Comparison of ENCODE assay signal across 8 cellular contexts in the genomic region with DNA sequence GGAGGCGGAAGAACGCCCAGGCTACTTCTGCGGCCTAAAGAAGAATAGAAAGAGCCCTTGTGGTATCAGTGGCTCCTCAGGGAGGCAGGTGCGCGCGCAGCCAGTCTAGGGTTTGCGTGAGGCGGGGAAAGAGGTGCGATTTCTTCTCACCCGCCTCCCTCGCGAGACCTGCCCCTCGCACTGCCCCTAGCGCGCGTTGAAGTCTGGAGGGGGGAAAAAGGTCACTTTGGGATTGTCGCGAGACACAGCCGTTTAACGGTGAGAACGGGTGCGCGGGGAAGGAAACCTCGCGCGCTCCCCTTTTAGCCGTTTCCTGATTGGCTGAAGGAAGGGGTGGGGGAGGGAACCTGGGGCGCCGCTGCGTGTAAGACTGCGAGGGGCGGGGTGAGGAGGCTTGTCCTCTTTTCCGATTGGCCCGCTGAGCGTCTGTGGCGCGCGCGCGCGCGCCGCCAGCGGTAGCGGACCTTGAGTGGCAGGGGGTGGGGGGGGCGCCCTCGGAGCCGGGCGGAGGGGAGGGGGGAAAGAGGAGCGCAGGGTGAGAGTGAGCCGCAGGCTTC. TPM values are rescaled to one million over a fixed set of nuclear protein-coding genes. Genes with fewer than 3 reads are reported as not detected.
DNase-seq lines count a peak whose midpoint lies in the region; ATAC-seq and TF ChIP-seq lines count a peak whose summit lies in the region.

ZFP91 (plus strand) TSS at position 429 of the 557 bp plus-strand sequence. CDS start 219 bp downstream, outside the sequence.

- CTCF ChIA-PET in naive thymus-derived CD4-positive, alpha-beta T cell (lab: Charles Lee): interaction anchor here (0.6 to 3.3 kb wide), 6 partner anchors 11 to 148 kb away, joined by 3 to 27 read pairs (median 15); no protein-coding TSS in a partner anchor

- peaks cover 51% of the 10 kb centered on the region for H3K4me1 Mint-ChIP-seq in activated T-helper 2 cell treated with anti-CD3 and anti-CD28 coated beads, Interferon-gamma antibody, Interleukin-2, Interleukin-4, amounts not matched to agents 10 μg/mL and 5 μg/mL and 100 μg/mL, durations not matched to agents 14 hours and 24 hours and 36 hours (ENCODE audit: low read depth)
- H3K4me1 Mint-ChIP-seq in naive thymus-derived CD4-positive, alpha-beta T cell: peaks cover 31 to 81% (median 74%) of the 10 kb centered on the region in 7 donors
- H3K4me1 Mint-ChIP-seq in stimulated activated memory B cell treated with anti-CD40 and anti-IgM and Interleukin-4, amounts not matched to agents 10 μg/mL and 1 μg/mL and 100 μg/mL, for 72 hours: peaks cover 68% of the 10 kb centered on the region

- DNase-seq in DND-41: peak; percentile 98
- DNase-seq in GOT3 (lab: John Stamatoyannopoulos, UW): peak; percentile 83
- DNase-seq in M059J (ENCODE audit: low read depth): peak; percentile 98
- peak; percentile 90 for DNase-seq in activated T-helper 2 cell treated with anti-CD3 and anti-CD28 coated beads, Interferon-gamma antibody, Interleukin-2, Interleukin-4, amounts not matched to agents 10 μg/mL and 5 μg/mL and 100 μg/mL, durations not matched to agents 14 hours and 24 hours and 36 hours (ENCODE audit: low spot score)
- DNase-seq in fibroblast of mammary gland (ENCODE audit: low read depth): peak; percentile 97
- peak; percentile 84 to 98 (median 94) for DNase-seq in naive thymus-derived CD4-positive, alpha-beta T cell

- H2AFZ ChIP-seq in DND-41 (ENCODE audit: low read depth, low read length): peak within 1 kb of the TSS; percentile 81

- H3K27me3 Mint-ChIP-seq in activated T-helper 2 cell treated with anti-CD3 and anti-CD28 coated beads, Interferon-gamma antibody, Interleukin-2, Interleukin-4, amounts not matched to agents 10 μg/mL and 5 μg/mL and 100 μg/mL, durations not matched to agents 14 hours and 24 hours and 36 hours (ENCODE audit: low read depth): no peaks in the 10 kb centered on the region
- H3K27me3 Mint-ChIP-seq in naive thymus-derived CD4-positive, alpha-beta T cell: peaks cover 0 to 5% (median 0%) of the 10 kb centered on the region in 5 donors
- no peaks in the 10 kb centered on the region for H3K27me3 Mint-ChIP-seq in stimulated activated memory B cell treated with anti-CD40 and anti-IgM and Interleukin-4, amounts not matched to agents 10 μg/mL and 1 μg/mL and 100 μg/mL, for 72 hours

- intact Hi-C loops in activated T-helper 2 cell treated with anti-CD3 and anti-CD28 coated beads, Interferon-gamma antibody, Interleukin-2, Interleukin-4, amounts not matched to agents 10 μg/mL and 5 μg/mL and 100 μg/mL, durations not matched to agents 14 hours and 24 hours and 36 hours (cut with micrococcal nuclease): loop anchor here (1.0 to 10.0 kb wide), 15 partner anchors 34 to 1153 kb away; partner anchors contain the start of genes CLP1, FAM111A, FAM111B and PATL1
- intact Hi-C loops in naive thymus-derived CD4-positive, alpha-beta T cell (cut with micrococcal nuclease): loop anchor here (1.0 to 10.0 kb wide), 24 partner anchors 10 to 1253 kb away; partner anchors contain the start of genes CLP1 (in 2 of the 2), MED19 (in 2 of the 2), PATL1 (in 2 of the 2) and SELENOH (in 2 of the 2)

- peak within 1 kb of the TSS; percentile 100 for H3K9ac ChIP-seq in DND-41 (ENCODE audit: low read depth, low read length)

- peaks cover 68% of the 10 kb centered on the region for H3K4me1 ChIP-seq in DND-41 (ENCODE audit: insufficient read depth, low read length)
- H3K4me1 ChIP-seq in naive thymus-derived CD4-positive, alpha-beta T cell (ENCODE audit: control insufficient read depth in 2 of 2, insufficient read depth in 2 of 2, low read length in 2 of 2): peaks cover 42 to 59% of the 10 kb centered on the region in 2 donors

- POLR2A ChIA-PET in naive thymus-derived CD4-positive, alpha-beta T cell (lab: Charles Lee): interaction anchor here (1.0 to 8.6 kb wide), 11 partner anchors 11 to 1253 kb away, joined by 3 to 140 read pairs (median 4); partner anchors contain the start of genes OSBP and SELENOH

- peak within 1 kb of the TSS; percentile 100 for H3K27ac Mint-ChIP-seq in activated T-helper 2 cell treated with anti-CD3 and anti-CD28 coated beads, Interferon-gamma antibody, Interleukin-2, Interleukin-4, amounts not matched to agents 10 μg/mL and 5 μg/mL and 100 μg/mL, durations not matched to agents 14 hours and 24 hours and 36 hours
- peak within 1 kb of the TSS; percentile 98 to 100 (median 100) for H3K27ac Mint-ChIP-seq in naive thymus-derived CD4-positive, alpha-beta T cell
- peak within 1 kb of the TSS; percentile 99 for H3K27ac Mint-ChIP-seq in stimulated activated memory B cell treated with anti-CD40 and anti-IgM and Interleukin-4, amounts not matched to agents 10 μg/mL and 1 μg/mL and 100 μg/mL, for 72 hours

- peaks cover 5% of the 10 kb centered on the region for H3K36me3 ChIP-seq in DND-41 (ENCODE audit: insufficient read depth, low read length)
- H3K36me3 ChIP-seq in naive thymus-derived CD4-positive, alpha-beta T cell (ENCODE audit: control insufficient read depth in 2 of 3, insufficient read depth in 3 of 3, low read length in 3 of 3): peaks cover 0 to 4% (median 0%) of the 10 kb centered on the region in 3 experiments

- peaks cover 31% of the 10 kb centered on the region; the same call in 1 of the 2 replicates for H4K20me1 ChIP-seq in DND-41 (ENCODE audit: insufficient read depth, low read length)

- H3K9me3 Mint-ChIP-seq in activated T-helper 2 cell treated with anti-CD3 and anti-CD28 coated beads, Interferon-gamma antibody, Interleukin-2, Interleukin-4, amounts not matched to agents 10 μg/mL and 5 μg/mL and 100 μg/mL, durations not matched to agents 14 hours and 24 hours and 36 hours: no peaks in the 10 kb centered on the region
- peaks cover 0 to 10% (median 0%) of the 10 kb centered on the region in 11 donors for H3K9me3 Mint-ChIP-seq in naive thymus-derived CD4-positive, alpha-beta T cell
- H3K9me3 Mint-ChIP-seq in stimulated activated memory B cell treated with anti-CD40 and anti-IgM and Interleukin-4, amounts not matched to agents 10 μg/mL and 1 μg/mL and 100 μg/mL, for 72 hours: no peaks in the 10 kb centered on the region

- peak within 1 kb of the TSS; percentile 100 for H3K27ac ChIP-seq in DND-41 (ENCODE audit: low read length)
- peak within 1 kb of the TSS; percentile 98 for H3K27ac ChIP-seq in naive thymus-derived CD4-positive, alpha-beta T cell (ENCODE audit: low read depth, low read length)

- peak; percentile 10 for TF ChIP-seq CTCF in DND-41 (IDR thresholded peaks at IDR 0.05; ENCODE audit: borderline replicate concordance, extremely low read depth, low read length, poor library complexity, severe bottlenecking)
- no peak for TF ChIP-seq CTCF in fibroblast of mammary gland (conservative IDR thresholded peaks at IDR 0.05; ENCODE audit: control insufficient read depth, insufficient read depth, low read depth, low read length)

- H3K79me2 ChIP-seq in DND-41 (ENCODE audit: insufficient read depth, low read length): peaks cover 80% of the 10 kb centered on the region

- H3K9me3 ChIP-seq in DND-41 (ENCODE audit: insufficient read depth, low read length, severe bottlenecking): no peaks in the 10 kb centered on the region
- H3K9me3 ChIP-seq in naive thymus-derived CD4-positive, alpha-beta T cell (ENCODE audit: control insufficient read depth in 2 of 3, low read length in 3 of 3): no peaks in the 10 kb centered on the region

- H3K36me3 Mint-ChIP-seq in activated T-helper 2 cell treated with anti-CD3 and anti-CD28 coated beads, Interferon-gamma antibody, Interleukin-2, Interleukin-4, amounts not matched to agents 10 μg/mL and 5 μg/mL and 100 μg/mL, durations not matched to agents 14 hours and 24 hours and 36 hours (ENCODE audit: low read depth): peaks cover 49% of the 10 kb centered on the region
- H3K36me3 Mint-ChIP-seq in naive thymus-derived CD4-positive, alpha-beta T cell: peaks cover 0 to 24% (median 0%) of the 10 kb centered on the region in 5 donors
- H3K36me3 Mint-ChIP-seq in stimulated activated memory B cell treated with anti-CD40 and anti-IgM and Interleukin-4, amounts not matched to agents 10 μg/mL and 1 μg/mL and 100 μg/mL, for 72 hours: peaks cover 23% of the 10 kb centered on the region

- peak within 1 kb of the TSS; percentile 73 to 89 for H3K4me3 ChIP-seq in DND-41 (ENCODE audit: low read depth in 1 of 2, low read length in 2 of 2)
- peak within 1 kb of the TSS; percentile 95 for H3K4me3 ChIP-seq in fibroblast of mammary gland (ENCODE audit: control insufficient read depth, low read depth, low read length)
- H3K4me3 ChIP-seq in naive thymus-derived CD4-positive, alpha-beta T cell (ENCODE audit: low read length): peak within 1 kb of the TSS; percentile 99

- H3K4me3 Mint-ChIP-seq in activated T-helper 2 cell treated with anti-CD3 and anti-CD28 coated beads, Interferon-gamma antibody, Interleukin-2, Interleukin-4, amounts not matched to agents 10 μg/mL and 5 μg/mL and 100 μg/mL, durations not matched to agents 14 hours and 24 hours and 36 hours (ENCODE audit: low read depth): peak within 1 kb of the TSS; percentile 95
- H3K4me3 Mint-ChIP-seq in naive thymus-derived CD4-positive, alpha-beta T cell: peak within 1 kb of the TSS; percentile 95 to 100 (median 98)
- peak within 1 kb of the TSS; percentile 97 for H3K4me3 Mint-ChIP-seq in stimulated activated memory B cell treated with anti-CD40 and anti-IgM and Interleukin-4, amounts not matched to agents 10 μg/mL and 1 μg/mL and 100 μg/mL, for 72 hours

- H3K4me2 ChIP-seq in DND-41 (ENCODE audit: insufficient read depth, low read length): peak within 1 kb of the TSS; percentile 79

- ATAC-seq in DND-41 (ENCODE audit: insufficient read depth, low read depth): peak; percentile 70
- peak; percentile 74 for ATAC-seq in naive thymus-derived CD4-positive, alpha-beta T cell
- peak; percentile 78 for ATAC-seq in stimulated activated memory B cell treated with anti-CD40 and anti-IgM and Interleukin-4, amounts not matched to agents 10 μg/mL and 1 μg/mL and 100 μg/mL, for 72 hours

- peak; percentile 61 for TF ChIP-seq POLR2A in Raji (IDR thresholded peaks at IDR 0.05; ENCODE audit: insufficient read depth, low read depth, low read length)

- no peaks in the 10 kb centered on the region for H3K27me3 ChIP-seq in DND-41 (ENCODE audit: insufficient read depth, low read length, poor library complexity)
- no peaks in the 10 kb centered on the region for H3K27me3 ChIP-seq in naive thymus-derived CD4-positive, alpha-beta T cell (ENCODE audit: control insufficient read depth in 2 of 2, insufficient read depth in 2 of 2, low read length in 2 of 2)

RNA-seq across cellular contexts. Expression of gene ZFP91, which starts in this region (rescaled TPM):
- 59.8 and 88.9 TPM in 2 replicates for total RNA-seq in M059J (2014; rRNA removed; shearing (Covaris generic))
- 57.7 and 59.3 TPM in 2 replicates for total RNA-seq in activated T-helper 2 cell treated with anti-CD3 and anti-CD28 coated beads, Interferon-gamma antibody, Interleukin-2, Interleukin-4, amounts not matched to agents 10 μg/mL and 5 μg/mL and 100 μg/mL, durations not matched to agents 14 hours and 24 hours and 36 hours
- 10 to 100 TPM; 36.9 to 53.8 (median 40.9) TPM for total RNA-seq in naive thymus-derived CD4-positive, alpha-beta T cell
- 1 to 10 TPM; 6.5 to 7.2 TPM for polyA plus RNA-seq in naive thymus-derived CD4-positive, alpha-beta T cell

Comparison
In these comparisons a context has a peak if more than half of its experiments do, and no peak if none do; other contexts are left out.
1. Peak in every context shown above with its lines: DNase-seq, ATAC-seq, H3K4me3 ChIP-seq and H3K27ac ChIP-seq.